ENCODE assay signal across 1 cellular context in the genomic region with DNA sequence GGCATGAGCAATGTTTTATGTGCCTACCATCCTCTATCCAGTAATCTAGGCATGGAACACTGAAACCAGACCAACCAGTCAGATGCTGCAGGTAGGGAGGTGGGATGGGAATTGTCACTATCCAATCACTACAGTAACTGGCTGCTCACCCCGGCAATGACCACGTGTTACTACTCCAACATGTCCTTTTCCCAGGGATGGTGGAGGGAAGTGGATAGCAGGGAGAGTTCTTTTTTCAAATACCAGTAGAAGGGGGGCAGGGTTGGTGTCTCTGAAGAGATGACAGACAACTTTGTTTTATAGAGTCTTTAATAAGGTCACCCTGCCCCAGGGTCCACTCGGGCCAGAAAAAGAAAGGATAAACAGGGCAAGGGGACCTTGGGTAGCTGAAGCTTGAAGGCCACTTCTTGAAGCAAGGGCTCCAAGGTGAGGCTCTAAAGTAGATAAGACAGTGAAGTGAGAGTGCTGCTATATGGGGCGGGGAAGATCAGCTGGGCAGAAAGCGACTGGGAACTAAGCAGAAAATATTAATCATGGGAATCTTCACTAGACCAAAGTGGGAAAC.
A peak's percentile ranks its signal among the peaks of the same experiment; 100 is the strongest.
TF ChIP-seq lines count a peak whose summit lies in the region.

No MANE protein-coding gene starts in this region.

TF ChIP-seq in H1, 55 proteins besides CTCF, POLR2A, EP300 and RAD21:
- TF ChIP-seq, protein P1, sequence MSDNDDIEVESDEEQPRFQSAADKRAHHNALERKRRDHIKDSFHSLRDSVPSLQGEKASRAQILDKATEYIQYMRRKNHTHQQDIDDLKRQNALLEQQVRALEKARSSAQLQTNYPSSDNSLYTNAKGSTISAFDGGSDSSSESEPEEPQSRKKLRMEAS (IDR thresholded peaks at IDR 0.05) = peak; percentile 72
- TF ChIP-seq SIN3A (conservative IDR thresholded peaks at IDR 0.05 in 1 of 2, IDR thresholded peaks at IDR 0.05 in 1 of 2; ENCODE audit: low read depth in 1 of 2, low read length in 2 of 2) (0 out of 4 replicates have a peak, but pooled peaks of 1 of the 2 experiments have one; percentile 17), RFX5 (IDR thresholded peaks at IDR 0.05; ENCODE audit: borderline replicate concordance, low read depth, low read length) (no peak)
TF ChIP-seq in H1: peak in this region for 2.
